In genomic region chr1:8431779-8432178, GRCh38 we compare ENCODE assay signal across 17 cellular contexts.
DNase-seq lines count a peak whose midpoint lies in the region; ATAC-seq and TF ChIP-seq lines count a peak whose summit lies in the region.
"Had no signal": no experiment of that assay in that cellular context is flagged by ENCODE, and none has a peak within 500 bp of the region (broad histone marks: within the 10 kb centered on the region; RNA-seq: fewer than 3 reads in every experiment).

No MANE protein-coding gene starts in this region.

- no peaks in the 10 kb centered on the region for H3K27me3 ChIP-seq in GM23338 (ENCODE audit: insufficient read depth)
- H3K27me3 ChIP-seq: MG63 had no signal

- peaks cover 56% of the 10 kb centered on the region for H3K4me1 Mint-ChIP-seq in activated T-cell treated with anti-CD3 and anti-CD28 coated beads, Interleukin-2, amount 50 U/mL, for 24 hours (ENCODE audit: low read depth)
- H3K4me1 Mint-ChIP-seq in activated T-cell treated with anti-CD3 and anti-CD28 coated beads, Interleukin-2, amount 50 U/mL, for 4 hours (ENCODE audit: low read depth) = peaks cover 56% of the 10 kb centered on the region
- peaks cover 52% of the 10 kb centered on the region for H3K4me1 Mint-ChIP-seq in GM23338
- peaks cover 18% of the 10 kb centered on the region for H3K4me1 Mint-ChIP-seq in endothelial cell (ENCODE audit: unreplicated experiment)
- peaks cover 8% of the 10 kb centered on the region for H3K4me1 Mint-ChIP-seq in progenitor cell of endocrine pancreas (ENCODE audit: low read depth)

- peaks cover under 1% of the 10 kb centered on the region; the same call in 1 of the 2 replicates for H3F3A ChIP-seq in GM23338 (replicated peaks; ENCODE audit: low read depth)

- H3K4me1 ChIP-seq in GM23338 (ENCODE audit: insufficient read depth) = peaks cover 33% of the 10 kb centered on the region

- H3K9me3 Mint-ChIP-seq in activated T-cell treated with anti-CD3 and anti-CD28 coated beads, Interleukin-2, amount 50 U/mL, for 24 hours = no peaks in the 10 kb centered on the region
- H3K9me3 Mint-ChIP-seq in activated T-cell treated with anti-CD3 and anti-CD28 coated beads, Interleukin-2, amount 50 U/mL, for 4 hours = no peaks in the 10 kb centered on the region
- H3K9me3 Mint-ChIP-seq in GM23338 = no peaks in the 10 kb centered on the region; the same call in 2 of the 3 replicates
- no peaks in the 10 kb centered on the region for H3K9me3 Mint-ChIP-seq in endothelial cell (ENCODE audit: unreplicated experiment)
- no peaks in the 10 kb centered on the region for H3K9me3 Mint-ChIP-seq in progenitor cell of endocrine pancreas (ENCODE audit: low read depth)

- H3K27ac ChIP-seq in GM23338 (ENCODE audit: low read depth) = peak overlapping the region; percentile 74

- no peaks in the 10 kb centered on the region for H3K27me3 Mint-ChIP-seq in activated T-cell treated with anti-CD3 and anti-CD28 coated beads, Interleukin-2, amount 50 U/mL, for 24 hours
- H3K27me3 Mint-ChIP-seq in activated T-cell treated with anti-CD3 and anti-CD28 coated beads, Interleukin-2, amount 50 U/mL, for 4 hours (ENCODE audit: low read depth) = no peaks in the 10 kb centered on the region
- H3K27me3 Mint-ChIP-seq in GM23338 (ENCODE audit: insufficient read depth, low read depth, poor library complexity) (peaks cover 2% of the 10 kb centered on the region), endothelial cell (ENCODE audit: unreplicated experiment) (peaks cover 9% of the 10 kb centered on the region), progenitor cell of endocrine pancreas (no peaks in the 10 kb centered on the region)

- H3K4me3 Mint-ChIP-seq in activated T-cell treated with anti-CD3 and anti-CD28 coated beads, Interleukin-2, amount 50 U/mL, for 24 hours = no peak overlapping the region
- no peak overlapping the region for H3K4me3 Mint-ChIP-seq in activated T-cell treated with anti-CD3 and anti-CD28 coated beads, Interleukin-2, amount 50 U/mL, for 4 hours
- H3K4me3 Mint-ChIP-seq in GM23338 (no peak overlapping the region), endothelial cell (ENCODE audit: unreplicated experiment) (no peak overlapping the region), progenitor cell of endocrine pancreas (ENCODE audit: low read depth) (no peak overlapping the region)
- H3K4me3 Mint-ChIP-seq: CD14-positive monocyte had no signal

- ATAC-seq in activated T-cell treated with anti-CD3 and anti-CD28 coated beads, Interleukin-2, amount 50 U/mL, for 4 hours = no peak
- ATAC-seq in GM23338 (no peak; the same call in 2 of the 3 replicates), GM18502 (IDR thresholded peaks at IDR 0.05; ENCODE audit: poor library complexity, unreplicated experiment) (no peak), GM21367 (IDR thresholded peaks at IDR 0.05; ENCODE audit: unreplicated experiment) (no peak)

- peaks cover 23% of the 10 kb centered on the region for H4K20me1 ChIP-seq in GM23338 (replicated peaks; ENCODE audit: insufficient read depth)

- H3K79me2 ChIP-seq in GM23338 (replicated peaks; ENCODE audit: insufficient read depth) = peaks cover 74% of the 10 kb centered on the region

- H3K4me2 ChIP-seq in GM23338 = no peak overlapping the region

- TF ChIP-seq CTCF in GM23338 (conservative IDR thresholded peaks at IDR 0.05; ENCODE audit: low read depth in 2 of 2) (no peak), endothelial cell (IDR thresholded peaks at IDR 0.05; ENCODE audit: unreplicated experiment) (no peak), progenitor cell of endocrine pancreas (IDR thresholded peaks at IDR 0.05; ENCODE audit: unreplicated experiment) (no peak)

- no peaks in the 10 kb centered on the region for H3K36me3 Mint-ChIP-seq in activated T-cell treated with anti-CD3 and anti-CD28 coated beads, Interleukin-2, amount 50 U/mL, for 24 hours (ENCODE audit: low read depth)
- H3K36me3 Mint-ChIP-seq in activated T-cell treated with anti-CD3 and anti-CD28 coated beads, Interleukin-2, amount 50 U/mL, for 4 hours (ENCODE audit: insufficient read depth) = no peaks in the 10 kb centered on the region
- no peaks in the 10 kb centered on the region for H3K36me3 Mint-ChIP-seq in GM23338 (ENCODE audit: low read depth)
- H3K36me3 Mint-ChIP-seq in endothelial cell (ENCODE audit: low read depth, unreplicated experiment) = peaks cover 3% of the 10 kb centered on the region
- peaks cover 2% of the 10 kb centered on the region for H3K36me3 Mint-ChIP-seq in progenitor cell of endocrine pancreas (ENCODE audit: insufficient read depth)

- no peaks in the 10 kb centered on the region for H3K36me3 ChIP-seq in GM23338 (ENCODE audit: insufficient read depth)
- H3K36me3 ChIP-seq: HAP-1, MG63 had no signal

- peak overlapping the region; percentile 27 for H3K27ac Mint-ChIP-seq in activated T-cell treated with anti-CD3 and anti-CD28 coated beads, Interleukin-2, amount 50 U/mL, for 24 hours
- H3K27ac Mint-ChIP-seq in GM23338 = peak overlapping the region; percentile 75; the same call in 1 of the 2 replicates
- H3K27ac Mint-ChIP-seq in endothelial cell (ENCODE audit: unreplicated experiment) = peak overlapping the region; percentile 62
- H3K27ac Mint-ChIP-seq in progenitor cell of endocrine pancreas = peak overlapping the region; percentile 72

- no peak for DNase-seq in activated T-cell treated with anti-CD3 and anti-CD28 coated beads, Interleukin-2, amount 50 U/mL, for 24 hours
- DNase-seq in activated T-cell treated with anti-CD3 and anti-CD28 coated beads, Interleukin-2, amount 50 U/mL, for 4 hours = no peak
- no peak for DNase-seq in GM23338 (ENCODE audit: low spot score)
- no peak for DNase-seq in endothelial cell (ENCODE audit: low spot score)
- DNase-seq in progenitor cell of endocrine pancreas (ENCODE audit: low spot score, unreplicated experiment) = no peak
- no peak for DNase-seq in amniotic stem cell (lab: John Stamatoyannopoulos, UW)
- DNase-seq: MG63, mucosa of descending colon, NCI-H1436, NCI-H524, SHP77 treated with DMSO at 0.1 percent for 48 hours had no signal

- no peak overlapping the region for H3K4me3 ChIP-seq in GM23338
- H3K4me3 ChIP-seq: GM12878, HAP-1, MG63, mucosa of descending colon, skin epidermis had no signal

- H2AFZ ChIP-seq in GM23338 = no peak overlapping the region

- peaks cover 4% of the 10 kb centered on the region; the same call in 1 of the 2 replicates for H3K9me2 ChIP-seq in GM23338 (ENCODE audit: insufficient read depth)

TF ChIP-seq in GM23338, 12 proteins besides CTCF, POLR2A, EP300 and RAD21 (continues in another document):
- no peak for TF ChIP-seq POLR2AphosphoS5 (IDR thresholded peaks at IDR 0.05; ENCODE audit: low read depth)
- TF ChIP-seq ZNF114 (CRISPR knock-in tag; IDR thresholded peaks at IDR 0.05) = no peak
- no peak for TF ChIP-seq JUNB (IDR thresholded peaks at IDR 0.05; ENCODE audit: unreplicated experiment)
- no peak for TF ChIP-seq EZH2phosphoT487 (IDR thresholded peaks at IDR 0.05; ENCODE audit: unreplicated experiment)
- TF ChIP-seq CREB1 (CRISPR knock-in tag; IDR thresholded peaks at IDR 0.05; ENCODE audit: low read depth) = no peak
- no peak for TF ChIP-seq ZNF331 (CRISPR knock-in tag; IDR thresholded peaks at IDR 0.05; ENCODE audit: low read depth)
- TF ChIP-seq STAT1 (IDR thresholded peaks at IDR 0.05; ENCODE audit: unreplicated experiment) = no peak
- TF ChIP-seq REST (IDR thresholded peaks at IDR 0.05; ENCODE audit: unreplicated experiment) = no peak
